Comparison of ENCODE assay signal across 35 cellular contexts in the genomic region with DNA sequence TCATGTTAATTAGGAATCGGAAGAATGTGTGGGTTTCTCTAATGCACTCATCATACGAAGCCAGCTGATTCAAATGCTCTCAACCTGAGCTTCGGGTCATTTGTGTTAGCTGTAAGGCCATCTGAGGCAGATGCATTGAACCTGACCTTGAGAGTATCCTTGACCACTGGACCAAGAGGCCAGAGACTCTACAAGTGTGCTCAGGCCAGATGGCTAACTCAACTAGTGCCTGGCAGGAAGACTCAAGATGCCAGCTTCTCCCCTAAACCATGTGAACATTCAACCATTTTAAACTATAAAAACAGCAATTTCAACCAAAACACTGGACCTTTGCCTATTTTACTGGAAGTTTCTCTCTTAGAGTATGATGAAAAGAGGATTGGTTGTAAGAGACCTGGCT.
DNase-seq lines count a peak whose midpoint lies in the region; ATAC-seq, FAIRE-seq and TF ChIP-seq lines count a peak whose summit lies in the region.
"Had no signal": no experiment of that assay in that cellular context is flagged by ENCODE, and none has a peak within 500 bp of the region (broad histone marks: within the 10 kb centered on the region; RNA-seq: fewer than 3 reads in every experiment).

No MANE protein-coding gene starts in this region.

- no peaks in the 10 kb centered on the region for H3K36me3 Mint-ChIP-seq in immature natural killer cell
- no peaks in the 10 kb centered on the region for H3K36me3 Mint-ChIP-seq in CD4-positive, alpha-beta T cell (ENCODE audit: low read depth)
- H3K36me3 Mint-ChIP-seq: CD14-positive monocyte; CD4-positive, alpha-beta memory T cell; CD4-positive, CD25-positive, alpha-beta regulatory T cell; CD8-positive, alpha-beta memory T cell; CD8-positive, alpha-beta T cell had no signal

- H3K27ac Mint-ChIP-seq in immature natural killer cell, result no peak overlapping the region
- H3K27ac Mint-ChIP-seq in CD4-positive, alpha-beta T cell, result no peak overlapping the region
- H3K27ac Mint-ChIP-seq: B cell; CD14-positive monocyte; CD4-positive, alpha-beta memory T cell; CD4-positive, CD25-positive, alpha-beta regulatory T cell; CD8-positive, alpha-beta memory T cell; CD8-positive, alpha-beta T cell had no signal

- H3K27me3 Mint-ChIP-seq in immature natural killer cell (ENCODE audit: low read depth in 3 of 3), result peaks cover 0 to 15% (median 7%) of the 10 kb centered on the region in 3 donors
- no peaks in the 10 kb centered on the region for H3K27me3 Mint-ChIP-seq in CD4-positive, alpha-beta T cell
- H3K27me3 Mint-ChIP-seq: B cell; CD4-positive, CD25-positive, alpha-beta regulatory T cell had no signal

- no peaks in the 10 kb centered on the region for H3K4me1 Mint-ChIP-seq in immature natural killer cell
- H3K4me1 Mint-ChIP-seq in CD4-positive, alpha-beta T cell (ENCODE audit: low read depth), result no peaks in the 10 kb centered on the region
- H3K4me1 Mint-ChIP-seq: B cell; CD14-positive monocyte; CD4-positive, alpha-beta memory T cell; CD4-positive, CD25-positive, alpha-beta regulatory T cell; CD8-positive, alpha-beta memory T cell had no signal

- 26 to 29% methylated on average over 3 of the region's 3 CpGs for WGBS in thyroid gland, 2 donors

- no peaks in the 10 kb centered on the region; the same call in 1 of the 2 replicates for H3K36me3 ChIP-seq in BLaER1
- no peaks in the 10 kb centered on the region for H3K36me3 ChIP-seq in BLaER1 treated with 17β-estradiol and CSF1 and Interleukin-3, amounts not matched to agents 10 nM and 100 nM
- H3K36me3 ChIP-seq in thyroid gland, result no peaks in the 10 kb centered on the region
- H3K36me3 ChIP-seq: BE2C had no signal

- no peak for TF ChIP-seq CTCF in thyroid gland (IDR thresholded peaks at IDR 0.05)
- no peak for TF ChIP-seq CTCF in CD4-positive, alpha-beta T cell (IDR thresholded peaks at IDR 0.05)

- peak overlapping the region; percentile 84 for H3K4me2 ChIP-seq in BLaER1
- H3K4me2 ChIP-seq in BLaER1 treated with 17β-estradiol and CSF1 and Interleukin-3, amounts not matched to agents 10 nM and 100 nM, result peak overlapping the region in 9 of 11 experiments; percentile 52 to 89 (median 77); a peak in 16 of 22 replicates
- H3K4me2 ChIP-seq: A549 had no signal

- peaks cover 92% of the 10 kb centered on the region for H3K4me1 ChIP-seq in BLaER1
- peaks cover 0 to 90% (median 60%) of the 10 kb centered on the region in 10 experiments; a peak in 19 of 20 replicates for H3K4me1 ChIP-seq in BLaER1 treated with 17β-estradiol and CSF1 and Interleukin-3, amounts not matched to agents 10 nM and 100 nM
- peaks cover 0 to 20% of the 10 kb centered on the region in 2 donors for H3K4me1 ChIP-seq in thyroid gland
- H3K4me1 ChIP-seq: A549, BE2C, Caco-2 had no signal

- peak overlapping the region; percentile 70 for H3K9ac ChIP-seq in BLaER1
- peak overlapping the region in 4 of 11 experiments; percentile 51 to 58 (median 56); a peak in 9 of 22 replicates for H3K9ac ChIP-seq in BLaER1 treated with 17β-estradiol and CSF1 and Interleukin-3, amounts not matched to agents 10 nM and 100 nM

- H3K9me3 Mint-ChIP-seq in immature natural killer cell, result no peaks in the 10 kb centered on the region
- H3K9me3 Mint-ChIP-seq in CD4-positive, alpha-beta T cell, result peaks cover 2% of the 10 kb centered on the region
- H3K9me3 Mint-ChIP-seq: CD8-positive, alpha-beta T cell had no signal

- H3K27ac ChIP-seq in BLaER1 (peak overlapping the region; percentile 89), thyroid gland (no peak overlapping the region)
- H3K27ac ChIP-seq in BLaER1 treated with 17β-estradiol and CSF1 and Interleukin-3, amounts not matched to agents 10 nM and 100 nM, result peak overlapping the region in 6 of 11 experiments; percentile 43 to 78 (median 74); a peak in 11 of 22 replicates
- H3K27ac ChIP-seq in CD4-positive, alpha-beta T cell (ENCODE audit: low read depth, low read length), result no peak overlapping the region
- H3K27ac ChIP-seq: 22Rv1, A549, C4-2B had no signal

- CTCF ChIA-PET in CD4-positive, alpha-beta T cell (lab: Charles Lee), result no interaction called here

- no peaks in the 10 kb centered on the region for H4K20me1 ChIP-seq in BLaER1
- no peaks in the 10 kb centered on the region for H4K20me1 ChIP-seq in BLaER1 treated with 17β-estradiol and CSF1 and Interleukin-3, amounts not matched to agents 10 nM and 100 nM

- peak overlapping the region; percentile 26; the same call in 1 of the 2 replicates for H3K4me3 ChIP-seq in BLaER1
- no peak overlapping the region for H3K4me3 ChIP-seq in BLaER1 treated with 17β-estradiol and CSF1 and Interleukin-3, amounts not matched to agents 10 nM and 100 nM
- H3K4me3 ChIP-seq in thyroid gland (replicated peaks in 1 of 3), result no peak overlapping the region
- H3K4me3 ChIP-seq: A549 had no signal

- peak; percentile 69 for FAIRE-seq in HTR-8/SVneo (lab: Jason Lieb, UNC)
- FAIRE-seq: A204.1, A549, D721Med, G401.6 had no signal

- POLR2A ChIA-PET in CD4-positive, alpha-beta T cell (lab: Charles Lee), result no interaction called here

- DNase-seq in HTR-8/SVneo (ENCODE audit: insufficient read length, low spot score) (no peak), thyroid gland (peak; percentile 56 to 70), immature natural killer cell (no peak), NK-92 (lab: John Stamatoyannopoulos, UW; ENCODE audit: unreplicated experiment) (no peak)
- no peak for DNase-seq in activated CD4-positive, alpha-beta T cell treated with anti-CD3 and anti-CD28 coated beads, Interleukin-2, amount 50 U/mL, for 48 hours
- DNase-seq in CD4-positive, alpha-beta T cell, result no peak
- DNase-seq: 8988T; ACHN; AML-193; BE2C; C1 segment of cervical spinal cord; Caco-2; Calu3; CD4-positive, alpha-beta memory T cell; CD4-positive, CD25-positive, alpha-beta regulatory T cell; CD8-positive, alpha-beta memory T cell; CD8-positive, alpha-beta T cell; COR-L47; DMS 273 treated with DMSO at 0.1 percent for 48 hours; DMS153; DMS53; DMS79; DMS79 treated with DMSO at 0.1 percent for 48 hours; DND-41; EL had no signal

- H3K9me3 ChIP-seq in BLaER1, result peaks cover 38% of the 10 kb centered on the region
- H3K9me3 ChIP-seq in BLaER1 treated with 17β-estradiol and CSF1 and Interleukin-3, amounts not matched to agents 10 nM and 100 nM (replicated peaks in 1 of 11), result peaks cover 33 to 54% (median 43%) of the 10 kb centered on the region in 11 experiments
- no peaks in the 10 kb centered on the region for H3K9me3 ChIP-seq in thyroid gland
- no peaks in the 10 kb centered on the region for H3K9me3 ChIP-seq in CD4-positive, alpha-beta T cell (ENCODE audit: control insufficient read depth, low read length)
- H3K9me3 ChIP-seq: A549, BE2C had no signal

- ATAC-seq in CD4-positive, alpha-beta T cell (ENCODE audit: poor library complexity), result no peak
- ATAC-seq: A549; CD8-positive, alpha-beta T cell had no signal

- H3K4me3 Mint-ChIP-seq in immature natural killer cell, result no peak overlapping the region
- no peak overlapping the region for H3K4me3 Mint-ChIP-seq in CD4-positive, alpha-beta T cell
- H3K4me3 Mint-ChIP-seq: B cell; CD14-positive monocyte; CD4-positive, alpha-beta memory T cell; CD4-positive, CD25-positive, alpha-beta regulatory T cell; CD8-positive, alpha-beta memory T cell; CD8-positive, alpha-beta T cell had no signal

- no peak for TF ChIP-seq POLR2A in thyroid gland (IDR thresholded peaks at IDR 0.05)

- H3K27me3 ChIP-seq in BLaER1 (no peaks in the 10 kb centered on the region), thyroid gland (no peaks in the 10 kb centered on the region)
- no peaks in the 10 kb centered on the region for H3K27me3 ChIP-seq in BLaER1 treated with 17β-estradiol and CSF1 and Interleukin-3, amounts not matched to agents 10 nM and 100 nM
- no peaks in the 10 kb centered on the region for H3K27me3 ChIP-seq in CD4-positive, alpha-beta T cell (ENCODE audit: control insufficient read depth, insufficient read depth, low read length)
- H3K27me3 ChIP-seq: BE2C had no signal

- intact Hi-C loops in thyroid gland (cut with DNase I), result no loop called here
- intact Hi-C loops in CD4-positive, alpha-beta T cell (cut with DNase I, micrococcal nuclease), result no loop called here

Comparison
In these comparisons a context has a peak if more than half of its experiments do, and no peak if none do; other contexts are left out.
1. H3K27ac ChIP-seq: peak in BLaER1 (single experiment) and BLaER1 treated with 17β-estradiol and CSF1 and Interleukin-3, amounts not matched to agents 10 nM and 100 nM (6 of 11); none in thyroid gland (0 of 3) and CD4-positive, alpha-beta T cell (single experiment).
2. DNase-seq: peak in thyroid gland (2 of 2); none in HTR-8/SVneo (single experiment), immature natural killer cell (0 of 3), NK-92 (single experiment), activated CD4-positive, alpha-beta T cell treated with anti-CD3 and anti-CD28 coated beads, Interleukin-2, amount 50 U/mL, for 48 hours (0 of 2) and CD4-positive, alpha-beta T cell (0 of 10).